Comparison of ENCODE assay signal across 10 cellular contexts in the genomic region with DNA sequence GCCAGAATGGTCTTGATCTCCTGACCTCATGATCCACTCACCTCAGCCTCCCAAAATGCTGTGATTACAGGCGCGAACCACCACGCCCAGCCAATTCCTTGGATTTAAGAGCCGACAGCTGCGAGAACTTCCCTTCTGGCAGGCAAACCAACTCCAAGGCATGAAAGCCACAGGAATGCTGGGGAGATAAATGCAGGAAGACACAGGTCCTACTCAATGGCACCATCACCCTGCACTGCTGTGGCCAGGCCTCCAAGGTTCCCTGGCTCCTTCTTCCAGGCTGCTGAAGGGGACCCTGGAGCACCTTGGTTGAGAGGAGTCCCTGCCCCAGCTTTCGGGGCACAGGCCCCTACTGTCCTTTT.
DNase-seq lines count a peak whose midpoint lies in the region; ATAC-seq and TF ChIP-seq lines count a peak whose summit lies in the region.
"Had no signal": no experiment of that assay in that cellular context is flagged by ENCODE, and none has a peak within 500 bp of the region (broad histone marks: within the 10 kb centered on the region; RNA-seq: fewer than 3 reads in every experiment).

No MANE protein-coding gene starts in this region.

- DNase-seq in H4 (ENCODE audit: low spot score) (peak; percentile 92), T-helper 17 cell (no peak), glomerular visceral epithelial cell (ENCODE audit: extremely low spot score) (peak; percentile 89), testis (no peak), NCI-H2171 treated with DMSO at 0.1 percent for 48 hours (lab: John Stamatoyannopoulos, UW) (no peak), cortex of kidney (lab: John Stamatoyannopoulos, UW) (no peak)
- DNase-seq: activated gamma-delta T cell, T-cell had no signal

- 81 to 88% methylated on average over 6 of the region's 6 CpGs for WGBS in testis, 2 donors

- no peak for TF ChIP-seq POLR2A in testis (IDR thresholded peaks at IDR 0.05)

- H3K9me3 ChIP-seq in T-helper 17 cell (ENCODE audit: control insufficient read depth, low read length, poor library complexity, severe bottlenecking), result no peaks in the 10 kb centered on the region
- no peaks in the 10 kb centered on the region for H3K9me3 ChIP-seq in stomach smooth muscle (ENCODE audit: control insufficient read depth in 2 of 2, low read length in 2 of 2)
- H3K9me3 ChIP-seq in testis, result no peaks in the 10 kb centered on the region

- ATAC-seq in T-helper 17 cell (no peak), HG02973 (IDR thresholded peaks at IDR 0.05; ENCODE audit: unreplicated experiment) (no peak)
- ATAC-seq: T-cell had no signal

- H3K36me3 Mint-ChIP-seq in T-helper 17 cell (ENCODE audit: low read depth), result peaks cover 7% of the 10 kb centered on the region
- H3K36me3 Mint-ChIP-seq: T-cell had no signal

- intact Hi-C loops in testis (cut with DNase I; ENCODE audit: low total_unique reads), result no loop called here

- H3K36me3 ChIP-seq in stomach smooth muscle (ENCODE audit: control insufficient read depth in 2 of 2, insufficient read depth in 2 of 2, low read length in 2 of 2) (no peaks in the 10 kb centered on the region), testis (ENCODE audit: low read depth, missing control alignments) (no peaks in the 10 kb centered on the region)

- H3K4me3 Mint-ChIP-seq in T-helper 17 cell, result no peak overlapping the region
- H3K4me3 Mint-ChIP-seq: T-cell had no signal

- H3K27ac ChIP-seq in stomach smooth muscle (ENCODE audit: low read length) (peak overlapping the region; percentile 37), testis (peak overlapping the region in 1 of 2 donors; percentile 32)

- H3K27me3 ChIP-seq in stomach smooth muscle (ENCODE audit: control insufficient read depth in 1 of 2, insufficient read depth in 2 of 2, low read length in 2 of 2) (no peaks in the 10 kb centered on the region), testis (no peaks in the 10 kb centered on the region)

- H3K27ac Mint-ChIP-seq in T-helper 17 cell, result peak overlapping the region; percentile 57

- peaks cover 10% of the 10 kb centered on the region for H3K4me1 ChIP-seq in stomach smooth muscle (ENCODE audit: control insufficient read depth, insufficient read depth, low read length)
- H3K4me1 ChIP-seq in testis, result no peaks in the 10 kb centered on the region

- no peaks in the 10 kb centered on the region for H3K27me3 Mint-ChIP-seq in T-helper 17 cell
- H3K27me3 Mint-ChIP-seq: T-cell had no signal

- H3K9ac ChIP-seq in stomach smooth muscle (ENCODE audit: low read length in 2 of 2), result no peak overlapping the region

- H3K4me3 ChIP-seq in stomach smooth muscle (ENCODE audit: low read length in 2 of 2), result no peak overlapping the region
- no peak overlapping the region for H3K4me3 ChIP-seq in testis

- H3K4me1 Mint-ChIP-seq in T-helper 17 cell, result peaks cover 14% of the 10 kb centered on the region

- no peak for TF ChIP-seq CTCF in testis (IDR thresholded peaks at IDR 0.05)

Comparison
In these comparisons a context has a peak if more than half of its experiments do, and no peak if none do; other contexts are left out.
1. DNase-seq: peak in H4 (single experiment) and glomerular visceral epithelial cell (single experiment); none in T-helper 17 cell (0 of 3), testis (single experiment), NCI-H2171 treated with DMSO at 0.1 percent for 48 hours (single experiment) and cortex of kidney (single experiment).